In the genomic region with DNA sequence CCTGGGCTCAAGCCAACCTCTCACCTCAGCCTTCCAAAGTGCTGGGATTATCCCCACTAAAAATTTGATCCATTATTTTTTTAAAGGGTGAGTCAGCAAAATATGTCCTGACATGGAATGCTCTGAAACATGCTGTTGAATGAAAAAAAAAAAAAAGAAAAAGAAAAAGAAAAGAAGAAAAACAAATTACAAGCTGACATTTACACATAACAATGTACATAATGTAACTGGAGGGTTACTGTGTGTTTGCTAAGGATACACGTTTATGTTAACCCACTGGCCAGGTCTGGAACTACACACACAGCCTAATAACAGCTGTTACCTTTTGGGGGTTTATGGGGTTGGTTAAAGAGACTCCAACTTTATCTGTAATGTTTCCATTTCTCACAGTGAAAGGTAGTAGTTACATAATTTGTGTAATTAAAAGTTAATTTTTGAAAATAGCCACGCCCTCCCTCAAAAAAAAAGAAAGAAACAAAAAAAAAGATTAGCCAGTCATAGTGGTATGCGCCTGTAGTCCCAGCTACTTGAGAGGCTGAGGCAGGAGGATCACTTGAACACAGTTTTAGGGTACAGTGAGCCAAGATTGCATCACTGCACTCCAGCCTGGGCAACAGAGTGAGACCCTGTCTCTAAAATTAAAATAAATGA, we compare ENCODE assay signal across 12 cellular contexts. TPM values are rescaled to one million over a fixed set of nuclear protein-coding genes. Genes with fewer than 3 reads are reported as not detected.
DNase-seq lines count a peak whose midpoint lies in the region; TF ChIP-seq lines count a peak whose summit lies in the region.
"Had no signal": no experiment of that assay in that cellular context is flagged by ENCODE, and none has a peak within 500 bp of the region (broad histone marks: within the 10 kb centered on the region; RNA-seq: fewer than 3 reads in every experiment).

No MANE protein-coding gene starts in this region.

- no peak for TF ChIP-seq POLR2A in sigmoid colon (IDR thresholded peaks at IDR 0.05)

- no peak overlapping the region for H3K9ac ChIP-seq in endodermal cell (ENCODE audit: extremely low read depth, low read length, poor library complexity, severe bottlenecking)

- no peak overlapping the region for H3K27ac Mint-ChIP-seq in endodermal cell
- H3K27ac Mint-ChIP-seq in activated T-cell treated with anti-CD3 and anti-CD28 coated beads, Interleukin-2, amount 50 U/mL, for 24 hours, result no peak overlapping the region

- H3K9me3 ChIP-seq in endodermal cell (ENCODE audit: control insufficient read depth, low read length) (no peaks in the 10 kb centered on the region), sigmoid colon (no peaks in the 10 kb centered on the region)
- H3K9me3 ChIP-seq: suprapubic skin had no signal

- no peaks in the 10 kb centered on the region for H3K36me3 Mint-ChIP-seq in endodermal cell (ENCODE audit: low read depth)
- H3K36me3 Mint-ChIP-seq in activated T-cell treated with anti-CD3 and anti-CD28 coated beads, Interleukin-2, amount 50 U/mL, for 24 hours (ENCODE audit: low read depth), result no peaks in the 10 kb centered on the region

- H3K27me3 ChIP-seq in endodermal cell (ENCODE audit: control insufficient read depth, insufficient read depth, low read length, poor library complexity, severe bottlenecking) (peaks cover 22% of the 10 kb centered on the region), sigmoid colon (no peaks in the 10 kb centered on the region)
- H3K27me3 ChIP-seq: suprapubic skin had no signal

- H3K4me1 Mint-ChIP-seq in endodermal cell, result no peaks in the 10 kb centered on the region
- peaks cover 2% of the 10 kb centered on the region for H3K4me1 Mint-ChIP-seq in activated T-cell treated with anti-CD3 and anti-CD28 coated beads, Interleukin-2, amount 50 U/mL, for 24 hours (ENCODE audit: low read depth)

- H3K36me3 ChIP-seq in endodermal cell (ENCODE audit: control insufficient read depth, insufficient read depth, low read length) (no peaks in the 10 kb centered on the region), sigmoid colon (no peaks in the 10 kb centered on the region)
- H3K36me3 ChIP-seq: suprapubic skin had no signal

- no peaks in the 10 kb centered on the region for H3K4me1 ChIP-seq in endodermal cell (ENCODE audit: control insufficient read depth, insufficient read depth, low read length)
- peaks cover 0 to 14% (median 14%) of the 10 kb centered on the region in 4 donors for H3K4me1 ChIP-seq in sigmoid colon

- intact Hi-C loops in posterior vena cava (cut with DNase I) (no loop called here), sigmoid colon (cut with DNase I) (no loop called here)

- no peak for TF ChIP-seq EP300 in sigmoid colon (IDR thresholded peaks at IDR 0.05)

- H3K4me3 ChIP-seq in endodermal cell (ENCODE audit: low read length) (no peak overlapping the region), sigmoid colon (no peak overlapping the region)
- H3K4me3 ChIP-seq: suprapubic skin had no signal

- H3K27ac ChIP-seq in endodermal cell (ENCODE audit: low read depth, low read length) (no peak overlapping the region), sigmoid colon (no peak overlapping the region)
- H3K27ac ChIP-seq: suprapubic skin had no signal

- DNase-seq in DMS 273 (lab: John Stamatoyannopoulos, UW; ENCODE audit: unreplicated experiment) (peak; percentile 48), DMS 273 treated with DMSO at 0.1 percent for 48 hours (lab: John Stamatoyannopoulos, UW) (no peak), NAMALWA (ENCODE audit: low spot score) (peak; percentile 56), endodermal cell (no peak), posterior vena cava (ENCODE audit: low spot score) (peak; percentile 54), sigmoid colon (no peak), HK-2 (ENCODE audit: unreplicated experiment) (no peak)
- DNase-seq in activated T-cell treated with anti-CD3 and anti-CD28 coated beads, Interleukin-2, amount 50 U/mL, for 24 hours, result no peak
- DNase-seq: 8988T, cortex of kidney had no signal

- peak; percentile 65 for TF ChIP-seq CTCF in endodermal cell (conservative IDR thresholded peaks at IDR 0.05)
- no peak for TF ChIP-seq CTCF in sigmoid colon (IDR thresholded peaks at IDR 0.05)

- no peaks in the 10 kb centered on the region for H3K9me3 Mint-ChIP-seq in endodermal cell
- H3K9me3 Mint-ChIP-seq in activated T-cell treated with anti-CD3 and anti-CD28 coated beads, Interleukin-2, amount 50 U/mL, for 24 hours, result no peaks in the 10 kb centered on the region

- H3K27me3 Mint-ChIP-seq in endodermal cell (ENCODE audit: insufficient read depth), result peaks cover 47% of the 10 kb centered on the region
- peaks cover 23% of the 10 kb centered on the region for H3K27me3 Mint-ChIP-seq in activated T-cell treated with anti-CD3 and anti-CD28 coated beads, Interleukin-2, amount 50 U/mL, for 24 hours

- 89 to 100% methylated on average over 1 to 2 of the region's 3 CpGs for WGBS in endodermal cell (ENCODE audit: insufficient coverage in 1 of 2, insufficient read length in 1 of 2), 2 experiments
- WGBS in sigmoid colon, 2 donors, result 57 to 65% methylated on average over 3 of the region's 3 CpGs

- H3K4me3 Mint-ChIP-seq in endodermal cell, result no peak overlapping the region
- no peak overlapping the region for H3K4me3 Mint-ChIP-seq in activated T-cell treated with anti-CD3 and anti-CD28 coated beads, Interleukin-2, amount 50 U/mL, for 24 hours

RNA-seq across cellular contexts. Expression of a gene that starts 3.1 kb away (rescaled TPM):
- total RNA-seq in endodermal cell (1 to 10 TPM in 1 of 2 donors, under 1 TPM in 1; 0.22 to 1.3 TPM), posterior vena cava (under 1 TPM; 0.32 to 0.38 TPM), sigmoid colon (not detected)
- 0.68 TPM for polyA plus RNA-seq in endodermal cell (2013, experiment 1 of 2)
- polyA plus RNA-seq in endodermal cell (2013, experiment 2 of 2), result 0.54 TPM
- 1 to 10 TPM in 2 of 3 donors, not detected in 1; 1.3 to 1.8 TPM for polyA plus RNA-seq in sigmoid colon
- total RNA-seq: activated CD8-positive, alpha-beta memory T cell treated with anti-CD3 and anti-CD28 coated beads for 36 hours had no signal

RNA-seq across cellular contexts. Expression of a gene that starts 22.0 kb away (rescaled TPM):
- under 1 TPM in 1 of 2 donors, not detected in 1; 0.22 TPM for total RNA-seq in endodermal cell
- polyA plus RNA-seq in endodermal cell (2013, experiment 1 of 2), result 0.71 TPM
- polyA plus RNA-seq in endodermal cell (2013, experiment 2 of 2), result 1.6 TPM
- under 1 TPM; 0.52 to 0.69 TPM for total RNA-seq in posterior vena cava
- 1 to 10 TPM; 2.7 to 8.4 (median 3.3) TPM for total RNA-seq in sigmoid colon
- polyA plus RNA-seq in sigmoid colon, result 10 to 100 TPM in 1 of 3 donors, 1 to 10 TPM in 2; 2.7 to 10.2 (median 4.2) TPM

RNA-seq across cellular contexts. Expression of a gene that starts 41.6 kb away (rescaled TPM):
- total RNA-seq in endodermal cell (1 to 10 TPM in 1 of 2 donors, under 1 TPM in 1; 0.95 to 3.3 TPM), posterior vena cava (10 to 100 TPM; 22.2 to 73.8 TPM), sigmoid colon (10 to 100 TPM in 1 of 4 donors, 1 to 10 TPM in 3; 4.4 to 24.6 (median 6.2) TPM)
- 2.0 TPM for polyA plus RNA-seq in endodermal cell (2013, experiment 1 of 2)
- polyA plus RNA-seq in endodermal cell (2013, experiment 2 of 2), result 2.2 TPM
- 100 to 1,000 TPM; 108 to 229 (median 166) TPM for polyA plus RNA-seq in sigmoid colon
- total RNA-seq: activated CD8-positive, alpha-beta memory T cell treated with anti-CD3 and anti-CD28 coated beads for 36 hours had no signal

Comparison
In these comparisons a context has a peak if more than half of its experiments do, and no peak if none do; other contexts are left out.
1. DNase-seq: peak in DMS 273 (single experiment), NAMALWA (single experiment) and posterior vena cava (single experiment); none in DMS 273 treated with DMSO at 0.1 percent for 48 hours (single experiment), endodermal cell (single experiment), activated T-cell treated with anti-CD3 and anti-CD28 coated beads, Interleukin-2, amount 50 U/mL, for 24 hours (single experiment), sigmoid colon (single experiment) and HK-2 (single experiment).